Comparison of ENCODE assay signal across 27 cellular contexts in the genomic region with DNA sequence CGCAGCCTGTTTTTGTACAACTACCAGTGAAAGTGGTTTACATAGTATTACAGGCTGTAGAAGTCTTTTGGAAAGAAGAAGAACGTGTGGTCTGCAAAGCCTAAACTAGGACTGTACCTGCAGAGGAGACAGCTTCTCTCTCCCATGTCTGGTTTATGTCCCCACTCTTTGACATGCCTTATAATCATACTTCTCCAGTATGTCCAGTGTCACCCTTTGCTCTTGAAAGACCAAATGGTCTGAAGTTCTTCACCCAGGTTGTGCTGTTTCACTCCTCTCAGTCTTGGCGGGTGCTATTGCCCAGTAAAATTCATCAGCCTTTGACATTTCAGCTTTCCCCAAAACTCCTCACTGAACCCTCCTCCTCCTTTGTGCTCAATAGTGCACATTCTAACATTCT.
"Had no signal": no experiment of that assay in that cellular context is flagged by ENCODE, and none has a peak within 500 bp of the region (broad histone marks: within the 10 kb centered on the region; RNA-seq: fewer than 3 reads in every experiment).

No MANE protein-coding gene starts in this region.

- H3K4me3 Mint-ChIP-seq: dendritic cell treated with granulocyte-macrophage colony-stimulating factor and Interleukin-4, amounts not matched to agents 40 ng/mL and 50 ng/mL, for 4 days; endodermal cell; natural killer cell treated with Interleukin-12 subunit alpha and Interleukin-12 subunit beta and Interleukin-15 and Interleukin-18, amount 100 ng/mL, for 72 hours; stimulated activated naive CD8-positive, alpha-beta T cell treated with anti-CD3 and anti-CD28 coated beads, Interleukin-15, amount 100 ng/mL, for 72 hours had no signal

- ATAC-seq: esophagus mucosa; gastrocnemius medialis; left lung; lower lobe of right lung; mucosa of descending colon; natural killer cell treated with Interleukin-12 subunit alpha and Interleukin-12 subunit beta and Interleukin-15 and Interleukin-18, amount 100 ng/mL, for 72 hours; sciatic nerve; stimulated activated naive CD8-positive, alpha-beta T cell treated with anti-CD3 and anti-CD28 coated beads, Interleukin-15, amount 100 ng/mL, for 72 hours had no signal

- DNase-seq: colonic mucosa; effector CD8-positive, alpha-beta T cell; endodermal cell; foreskin fibroblast; gastrocnemius medialis; head of caudate nucleus; left cardiac atrium; left lung; lower lobe of right lung; mucosa of descending colon; naive B cell; occipital lobe; ovary; posterior cingulate gyrus; retina; stimulated activated CD4-positive, alpha-beta T cell treated with anti-CD3 and anti-CD28 coated beads, Interleukin-12 subunit alpha, Interleukin-12 subunit beta, amount 100 ng/mL, for 4 hours; stimulated activated CD4-positive, alpha-beta T cell treated with anti-CD3 and anti-CD28 coated beads, Interleukin-1b, Interleukin-23, amount 100 ng/mL, for 48 hours; stimulated activated CD4-positive, alpha-beta T cell treated with anti-CD3 and anti-CD28 coated beads, Interleukin-4, amount 100 ng/mL, for 1 hour; stimulated activated CD8-positive, alpha-beta memory T cell treated with anti-CD3 and anti-CD28 coated beads, Interleukin-4, amount 100 ng/mL, for 48 hours; stimulated activated naive CD4-positive, alpha-beta T cell; stimulated activated naive CD8-positive, alpha-beta T cell treated with anti-CD3 and anti-CD28 coated beads, Interleukin-15, amount 100 ng/mL, for 72 hours; thyroid gland; trophoblast cell had no signal

- H3K36me3 Mint-ChIP-seq: naive B cell had no signal

- H3K27ac Mint-ChIP-seq: dendritic cell treated with granulocyte-macrophage colony-stimulating factor and Interleukin-4, amounts not matched to agents 40 ng/mL and 50 ng/mL, for 4 days; endodermal cell; naive B cell; natural killer cell treated with Interleukin-12 subunit alpha and Interleukin-12 subunit beta and Interleukin-15 and Interleukin-18, amount 100 ng/mL, for 72 hours; stimulated activated naive CD8-positive, alpha-beta T cell treated with anti-CD3 and anti-CD28 coated beads, Interleukin-15, amount 100 ng/mL, for 72 hours had no signal

- H3K27me3 Mint-ChIP-seq: dendritic cell treated with granulocyte-macrophage colony-stimulating factor and Interleukin-4, amounts not matched to agents 40 ng/mL and 50 ng/mL, for 4 days; naive B cell; natural killer cell treated with Interleukin-12 subunit alpha and Interleukin-12 subunit beta and Interleukin-15 and Interleukin-18, amount 100 ng/mL, for 72 hours; stimulated activated naive CD8-positive, alpha-beta T cell treated with anti-CD3 and anti-CD28 coated beads, Interleukin-15, amount 100 ng/mL, for 72 hours had no signal

- H3K9me3 Mint-ChIP-seq: dendritic cell treated with granulocyte-macrophage colony-stimulating factor and Interleukin-4, amounts not matched to agents 40 ng/mL and 50 ng/mL, for 4 days; endodermal cell had no signal

- H3K4me1 Mint-ChIP-seq: naive B cell; stimulated activated naive CD8-positive, alpha-beta T cell treated with anti-CD3 and anti-CD28 coated beads, Interleukin-15, amount 100 ng/mL, for 72 hours had no signal
